In the genomic region with DNA sequence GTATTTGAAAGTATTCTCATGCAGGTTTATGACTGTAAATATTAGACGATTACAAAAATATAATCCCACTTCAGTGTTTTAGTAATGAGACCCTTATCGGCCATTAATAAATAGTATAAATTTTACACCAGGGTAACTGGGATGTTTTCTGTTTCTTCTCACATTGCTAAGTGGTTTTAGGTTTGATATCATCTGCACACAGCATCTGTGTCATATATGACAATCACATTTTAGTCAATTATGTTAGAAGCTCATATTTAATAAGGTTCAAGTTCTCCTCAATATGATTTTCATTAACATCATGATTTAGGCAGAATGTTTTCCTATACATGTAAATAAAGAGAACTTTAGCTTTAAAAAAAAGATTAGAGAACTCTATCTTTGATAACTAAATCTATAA, we compare ENCODE assay signal across 29 cellular contexts.
"Had no signal": no experiment of that assay in that cellular context is flagged by ENCODE, and none has a peak within 500 bp of the region (broad histone marks: within the 10 kb centered on the region; RNA-seq: fewer than 3 reads in every experiment).

No MANE protein-coding gene starts in this region.

- H3K9me3 ChIP-seq: adrenal gland, body of pancreas, breast epithelium had no signal

- H3K4me3 ChIP-seq: adrenal gland, body of pancreas, breast epithelium, PC-9 had no signal

- ATAC-seq: activated CD8-positive, alpha-beta memory T cell treated with anti-CD3 and anti-CD28 coated beads, Interleukin-2, amount 10 ng/mL, durations not matched to agents 7 days and 5 days; body of pancreas; Right ventricle myocardium inferior had no signal

- H3K27ac Mint-ChIP-seq: activated CD4-positive, alpha-beta memory T cell treated with anti-CD3 and anti-CD28 coated beads, Interleukin-2, amount 10 ng/mL, durations not matched to agents 7 days and 5 days; activated CD8-positive, alpha-beta memory T cell treated with anti-CD3 and anti-CD28 coated beads, Interleukin-2, amount 10 ng/mL, durations not matched to agents 7 days and 5 days; activated naive CD4-positive, alpha-beta T cell treated with anti-CD3 and anti-CD28 coated beads for 36 hours had no signal

- H3K36me3 ChIP-seq: breast epithelium had no signal

- H3K4me3 Mint-ChIP-seq: activated CD4-positive, alpha-beta memory T cell treated with anti-CD3 and anti-CD28 coated beads, Interleukin-2, amount 10 ng/mL, durations not matched to agents 7 days and 5 days; activated CD8-positive, alpha-beta memory T cell treated with anti-CD3 and anti-CD28 coated beads, Interleukin-2, amount 10 ng/mL, durations not matched to agents 7 days and 5 days; activated naive CD4-positive, alpha-beta T cell treated with anti-CD3 and anti-CD28 coated beads for 36 hours had no signal

- H2AFZ ChIP-seq: PC-9 had no signal

- H3K9me3 Mint-ChIP-seq: activated CD4-positive, alpha-beta memory T cell treated with anti-CD3 and anti-CD28 coated beads, Interleukin-2, amount 10 ng/mL, durations not matched to agents 7 days and 5 days; activated naive CD4-positive, alpha-beta T cell treated with anti-CD3 and anti-CD28 coated beads for 36 hours had no signal

- H3K27me3 ChIP-seq: adrenal gland, body of pancreas, breast epithelium had no signal

- H3K27ac ChIP-seq: adrenal gland, body of pancreas, breast epithelium, PC-9, RWPE1, WERI-Rb-1 had no signal

- H3K4me1 ChIP-seq: body of pancreas, breast epithelium had no signal

- DNase-seq: activated CD4-positive, alpha-beta memory T cell treated with anti-CD3 and anti-CD28 coated beads, Interleukin-2, amount 10 ng/mL, durations not matched to agents 7 days and 5 days; activated CD4-positive, alpha-beta T cell treated with anti-CD3 and anti-CD28 coated beads for 1 hour; activated CD4-positive, alpha-beta T cell treated with anti-CD3 and anti-CD28 coated beads for 48 hours; activated CD4-positive, CD25-positive, alpha-beta regulatory T cell; activated CD8-positive, alpha-beta memory T cell treated with anti-CD3 and anti-CD28 coated beads for 24 hours; activated CD8-positive, alpha-beta memory T cell treated with anti-CD3 and anti-CD28 coated beads, Interleukin-2, amount 10 ng/mL, durations not matched to agents 7 days and 5 days; activated CD8-positive, alpha-beta memory T cell treated with anti-CD3 and anti-CD28 coated beads, Interleukin-2, amount 50 U/mL, for 48 hours; activated gamma-delta T cell treated with Interleukin-2 at 50 U/mL for 16 hours; activated naive CD4-positive, alpha-beta T cell treated with anti-CD3 and anti-CD28 coated beads for 36 hours; adrenal gland; body of pancreas; Karpas-422; NCI-H1048; NCI-H1105 treated with DMSO at 0.1 percent for 48 hours; NCI-H1436 treated with DMSO at 0.1 percent for 48 hours; NCI-H1694 treated with DMSO at 0.1 percent for 48 hours; NCI-H2029; NCI-H345; NCI-H524 treated with DMSO at 0.1 percent for 48 hours; NK-92 treated with Interleukin-12 subunit alpha and Interleukin-12 subunit beta, amount 100 ng/mL, for 24 hours; PC-9; SIG-M5; T1000; WERI-Rb-1 had no signal

- FAIRE-seq: astrocyte, RCC 7860 had no signal

- H3K4me2 ChIP-seq: PC-9 had no signal

- H3K27me3 Mint-ChIP-seq: activated CD4-positive, alpha-beta memory T cell treated with anti-CD3 and anti-CD28 coated beads, Interleukin-2, amount 10 ng/mL, durations not matched to agents 7 days and 5 days; activated CD8-positive, alpha-beta memory T cell treated with anti-CD3 and anti-CD28 coated beads, Interleukin-2, amount 10 ng/mL, durations not matched to agents 7 days and 5 days had no signal
